9 cellular contexts compared by ENCODE assay signal in the genomic region with DNA sequence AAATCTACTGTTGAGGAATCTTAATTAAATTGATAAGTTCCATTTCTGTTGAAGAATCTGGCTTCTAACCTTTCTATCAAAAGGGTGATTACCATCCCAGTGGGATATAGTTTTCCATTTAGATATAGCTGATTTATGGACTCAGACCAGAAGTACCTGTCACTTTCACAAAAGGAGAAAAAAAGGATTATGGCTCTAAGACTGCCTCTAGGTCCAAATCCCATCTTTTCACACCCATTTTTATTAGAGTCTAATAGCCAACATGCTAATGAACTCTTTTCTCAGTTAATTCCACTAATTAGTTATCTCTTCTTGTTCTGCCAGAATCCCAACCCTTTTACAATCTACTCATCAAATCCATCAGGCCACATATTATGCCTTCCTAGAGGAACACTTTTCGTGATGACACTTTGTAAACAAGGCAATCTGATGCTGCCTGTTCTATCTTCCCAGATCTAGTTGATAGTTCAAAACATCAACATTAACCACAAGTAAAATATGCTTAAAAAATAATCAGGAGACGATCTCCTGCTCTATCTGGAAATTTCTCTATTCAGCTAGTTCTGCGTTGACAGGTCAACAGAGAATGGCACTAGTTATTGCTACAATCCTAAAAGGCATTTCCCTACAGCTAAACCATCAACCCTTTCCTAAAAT. TPM values are rescaled to one million over a fixed set of nuclear protein-coding genes. Genes with fewer than 3 reads are reported as not detected.
DNase-seq lines count a peak whose midpoint lies in the region; ATAC-seq and TF ChIP-seq lines count a peak whose summit lies in the region.
"Had no signal": no experiment of that assay in that cellular context is flagged by ENCODE, and none has a peak within 500 bp of the region (broad histone marks: within the 10 kb centered on the region; RNA-seq: fewer than 3 reads in every experiment).

No MANE protein-coding gene starts in this region.

- CTCF ChIA-PET in SK-N-SH (lab: Yijun Ruan, JAX) = interaction anchor here (1.1 to 1.5 kb wide), 3 partner anchors 9 to 169 kb away, joined by 5 to 6 read pairs (median 5); no protein-coding TSS in a partner anchor
- CTCF ChIA-PET in activated CD8-positive, alpha-beta T cell treated with anti-CD3 and anti-CD28 coated beads for 36 hours (lab: Charles Lee) = interaction anchor here (1.0 to 2.2 kb wide), 3 partner anchors 8 to 42 kb away, joined by 3 to 7 read pairs (median 4); no protein-coding TSS in a partner anchor

- H3K36me3 ChIP-seq in SK-N-SH (replicated peaks in 1 of 2; ENCODE audit: control insufficient read depth in 1 of 2, insufficient read depth in 2 of 2, low read length in 1 of 2) (no peaks in the 10 kb centered on the region), iPS-15b (ENCODE audit: control insufficient read depth, insufficient read depth, low read length) (no peaks in the 10 kb centered on the region), stomach (no peaks in the 10 kb centered on the region)

- WGBS in SK-N-SH (ENCODE audit: low lambda C conversion rate) = 61% methylated on average over 3 of the region's 3 CpGs
- whole genome bisulfite sequencing in stomach, 5 donors = 39 to 48% (median 46%) methylated on average over 3 of the region's 3 CpGs

- H3K4me3 ChIP-seq in SK-N-SH (ENCODE audit: low read depth in 2 of 2, low read length in 1 of 2) = peak overlapping the region in 1 of 2 experiments; percentile 93; a peak in 2 of 4 replicates
- H3K4me3 ChIP-seq in iPS-15b (ENCODE audit: low read depth, low read length) = peak overlapping the region; percentile 85
- peak overlapping the region; percentile 79 to 97 (median 92) for H3K4me3 ChIP-seq in stomach

- H3K27me3 ChIP-seq in SK-N-SH (ENCODE audit: insufficient read depth) (no peaks in the 10 kb centered on the region), iPS-15b (ENCODE audit: control insufficient read depth, insufficient read depth, low read length) (no peaks in the 10 kb centered on the region), stomach (no peaks in the 10 kb centered on the region)

- H3K4me2 ChIP-seq in SK-N-SH = peak overlapping the region; percentile 88

- no peaks in the 10 kb centered on the region for H3F3A ChIP-seq in SK-N-SH (replicated peaks; ENCODE audit: insufficient read depth)

- H3K9ac ChIP-seq in SK-N-SH (0 out of 2 replicates have a peak overlapping the region, but pooled peaks have one; percentile 88), iPS-15b (ENCODE audit: low read depth, low read length) (no peak overlapping the region)

- H3K9me3 ChIP-seq in SK-N-SH (no peaks in the 10 kb centered on the region), iPS-15b (ENCODE audit: control insufficient read depth, insufficient read depth, low read length) (no peaks in the 10 kb centered on the region), stomach (no peaks in the 10 kb centered on the region)

- H3K79me2 ChIP-seq in SK-N-SH (ENCODE audit: insufficient read depth) = peaks cover 75% of the 10 kb centered on the region

- no peaks in the 10 kb centered on the region for H3K9me2 ChIP-seq in SK-N-SH

- TF ChIP-seq POLR2A in stomach (IDR thresholded peaks at IDR 0.05) = no peak

- no peak for TF ChIP-seq CTCF in SK-N-SH (IDR thresholded peaks at IDR 0.05)
- no peak for TF ChIP-seq CTCF in activated CD8-positive, alpha-beta T cell treated with anti-CD3 and anti-CD28 coated beads for 36 hours (IDR thresholded peaks at IDR 0.05)
- no peak for TF ChIP-seq CTCF in stomach (IDR thresholded peaks at IDR 0.05)

- H3K27ac ChIP-seq in SK-N-SH (ENCODE audit: low read depth in 2 of 2, low read length in 1 of 2) = no peak overlapping the region
- H3K27ac ChIP-seq in stomach = peak overlapping the region in 4 of 5 donors; percentile 95 to 99 (median 95)

- no peaks in the 10 kb centered on the region for H3K9me3 Mint-ChIP-seq in activated CD8-positive, alpha-beta T cell treated with anti-CD3 and anti-CD28 coated beads for 36 hours

- intact Hi-C loops in activated CD8-positive, alpha-beta T cell treated with anti-CD3 and anti-CD28 coated beads for 36 hours (cut with micrococcal nuclease) = loop anchor here (5.0 to 10.0 kb wide), 2 partner anchors 44 to 103 kb away; partner anchors contain the start of gene SLC9A8
- intact Hi-C loops in stomach (cut with DNase I; ENCODE audit: low total_unique reads) = no loop called here

- ATAC-seq in SK-N-SH treated with all-trans-retinoic acid at 6 μM for 48 hours (no peak), GM21381 (IDR thresholded peaks at IDR 0.05; ENCODE audit: unreplicated experiment) (no peak)
- ATAC-seq in activated CD8-positive, alpha-beta T cell treated with anti-CD3 and anti-CD28 coated beads for 36 hours = no peak

- peaks cover 53% of the 10 kb centered on the region for H4K20me1 ChIP-seq in SK-N-SH (ENCODE audit: insufficient read depth)

- peaks cover 6% of the 10 kb centered on the region for H3K36me3 Mint-ChIP-seq in activated CD8-positive, alpha-beta T cell treated with anti-CD3 and anti-CD28 coated beads for 36 hours (ENCODE audit: low read depth)

- TF ChIP-seq RAD21 in SK-N-SH (IDR thresholded peaks at IDR 0.05; ENCODE audit: low read length) = no peak

- no peak overlapping the region for H3K27ac Mint-ChIP-seq in activated CD8-positive, alpha-beta T cell treated with anti-CD3 and anti-CD28 coated beads for 36 hours

- DNase-seq in SK-N-SH (no peak), stomach (no peak), NCI-H1092 treated with DMSO at 0.1 percent for 48 hours (lab: John Stamatoyannopoulos, UW) (no peak), SHP77 (lab: John Stamatoyannopoulos, UW) (no peak)
- no peak for DNase-seq in activated CD8-positive, alpha-beta T cell treated with anti-CD3 and anti-CD28 coated beads for 36 hours
- DNase-seq: NCI-H1436 had no signal

- H3K27me3 Mint-ChIP-seq in activated CD8-positive, alpha-beta T cell treated with anti-CD3 and anti-CD28 coated beads for 36 hours = no peaks in the 10 kb centered on the region

- POLR2A ChIA-PET in SK-N-SH (lab: Yijun Ruan, JAX) = no interaction called here
- POLR2A ChIA-PET in activated CD8-positive, alpha-beta T cell treated with anti-CD3 and anti-CD28 coated beads for 36 hours (lab: Charles Lee) = interaction anchor here (1.5 kb wide), 1 partner anchor 10 kb away, joined by 7 read pairs; no protein-coding TSS in a partner anchor

- no peak overlapping the region for H2AFZ ChIP-seq in SK-N-SH (ENCODE audit: low read depth)

- H3K4me1 Mint-ChIP-seq in activated CD8-positive, alpha-beta T cell treated with anti-CD3 and anti-CD28 coated beads for 36 hours (ENCODE audit: low read depth) = peaks cover 50% of the 10 kb centered on the region

- peak overlapping the region; percentile 87 for H3K4me3 Mint-ChIP-seq in activated CD8-positive, alpha-beta T cell treated with anti-CD3 and anti-CD28 coated beads for 36 hours

- H3K4me1 ChIP-seq in SK-N-SH (ENCODE audit: control insufficient read depth in 1 of 2, insufficient read depth in 2 of 2, low read depth in 1 of 2, low read length in 1 of 2) (peaks cover 6 to 16% of the 10 kb centered on the region in 2 experiments; a peak in 3 of 4 replicates), iPS-15b (ENCODE audit: control insufficient read depth, insufficient read depth, low read length) (peaks cover 24% of the 10 kb centered on the region), stomach (peaks cover 30 to 74% (median 61%) of the 10 kb centered on the region in 4 donors)

- no peak for TF ChIP-seq EP300 in SK-N-SH (IDR thresholded peaks at IDR 0.05; ENCODE audit: borderline replicate concordance in 1 of 2, low read depth in 1 of 2, low read length in 1 of 2)
- no peak for TF ChIP-seq EP300 in stomach (IDR thresholded peaks at IDR 0.05)

TF ChIP-seq in SK-N-SH, 30 proteins besides CTCF, POLR2A, EP300 and RAD21:
- no peak for TF ChIP-seq MEF2A (IDR thresholded peaks at IDR 0.05; ENCODE audit: borderline replicate concordance, low read depth)
- TF ChIP-seq SMC3 (IDR thresholded peaks at IDR 0.05; ENCODE audit: low read depth, low read length) = no peak
- TF ChIP-seq RCOR1 (IDR thresholded peaks at IDR 0.05; ENCODE audit: low read length) = no peak
- no peak for TF ChIP-seq FOXM1 (IDR thresholded peaks at IDR 0.05; ENCODE audit: low read depth)
- no peak for TF ChIP-seq CHD2 (IDR thresholded peaks at IDR 0.05; ENCODE audit: low read length, partially characterized antibody)
- no peak for TF ChIP-seq NRF1 (IDR thresholded peaks at IDR 0.05; ENCODE audit: low read depth, low read length)
- TF ChIP-seq NFIC (IDR thresholded peaks at IDR 0.05; ENCODE audit: borderline replicate concordance) = no peak
- no peak for TF ChIP-seq GABPA (IDR thresholded peaks at IDR 0.05; ENCODE audit: low read depth)
- TF ChIP-seq EZH2phosphoT487 (IDR thresholded peaks at IDR 0.05; ENCODE audit: borderline replicate concordance, low read depth) = no peak
- TF ChIP-seq FOXJ3 (CRISPR knock-in tag; IDR thresholded peaks at IDR 0.05) = no peak

TF ChIP-seq in SK-N-SH treated with all-trans-retinoic acid at 6 μM for 48 hours, 23 proteins besides CTCF, POLR2A, EP300 and RAD21 (continues in another document):
- no peak for TF ChIP-seq ZNF565 (CRISPR knock-in tag; conservative IDR thresholded peaks at IDR 0.05; ENCODE audit: low read depth)
- no peak for TF ChIP-seq PPARA (CRISPR knock-in tag; IDR thresholded peaks at IDR 0.05; ENCODE audit: borderline replicate concordance)
- no peak for TF ChIP-seq ZNF8 (CRISPR knock-in tag; IDR thresholded peaks at IDR 0.05)
- TF ChIP-seq SNAI2 (CRISPR knock-in tag; IDR thresholded peaks at IDR 0.05) = no peak
- no peak for TF ChIP-seq TOX (CRISPR knock-in tag; IDR thresholded peaks at IDR 0.05; ENCODE audit: borderline replicate concordance)
- TF ChIP-seq CSRNP3 (CRISPR knock-in tag; IDR thresholded peaks at IDR 0.05) = no peak
- TF ChIP-seq ZFP3 (CRISPR knock-in tag; IDR thresholded peaks at IDR 0.05) = no peak
- no peak for TF ChIP-seq OSR1 (CRISPR knock-in tag; IDR thresholded peaks at IDR 0.05)
- no peak for TF ChIP-seq CSDC2 (CRISPR knock-in tag; IDR thresholded peaks at IDR 0.05)

RNA-seq across cellular contexts. Expression of gene B4GALT5, which starts 2.2 kb away (rescaled TPM):
- polyA plus RNA-seq in SK-N-SH (2012; rRNA removed) (35.1 and 40.5 TPM in 2 replicates), stomach (10 to 100 TPM in 2 of 3 donors, 1 to 10 TPM in 1; 7.5 to 10.8 (median 10.2) TPM)
- 42.3 and 44.9 TPM in 2 replicates for polyA plus RNA-seq in SK-N-SH (2012; cell fraction: cytosol; rRNA removed)
- polyA plus RNA-seq in SK-N-SH (2012; cell fraction: nucleus; rRNA removed) = 13.2 and 19.3 TPM in 2 replicates
- 10 to 100 TPM; 16.5 to 16.8 TPM for total RNA-seq in activated CD8-positive, alpha-beta T cell treated with anti-CD3 and anti-CD28 coated beads for 36 hours
- 10 to 100 TPM; 17.5 to 40.0 (median 25.8) TPM for total RNA-seq in stomach

Comparison
In these comparisons a context has a peak if more than half of its experiments do, and no peak if none do; other contexts are left out.
1. H3K27ac ChIP-seq: peak in stomach (4 of 5); none in SK-N-SH (0 of 2).